Comparison of ENCODE assay signal across 20 cellular contexts in the genomic region with DNA sequence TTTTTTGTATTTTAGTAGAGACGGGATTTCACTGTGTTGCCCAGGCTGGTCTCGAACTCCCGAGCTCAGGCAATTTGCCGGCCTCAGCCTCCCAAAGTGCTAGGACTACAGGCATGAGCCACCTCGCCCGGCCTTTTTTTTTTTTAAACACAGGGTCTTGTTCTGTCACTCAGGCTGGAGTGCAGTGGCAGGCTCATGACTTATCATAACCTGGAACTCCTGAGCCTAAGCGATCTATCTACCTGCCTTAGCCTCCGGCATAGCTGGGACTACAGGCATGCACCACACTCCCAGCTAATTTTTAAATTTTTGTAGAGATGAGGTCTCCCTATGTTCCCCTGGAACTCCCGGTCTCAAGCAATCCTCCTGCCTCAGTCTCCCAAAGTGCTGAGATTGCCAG. TPM values are rescaled to one million over a fixed set of nuclear protein-coding genes. Genes with fewer than 3 reads are reported as not detected.
A peak's percentile ranks its signal among the peaks of the same experiment; 100 is the strongest.
DNase-seq lines count a peak whose midpoint lies in the region; ATAC-seq, FAIRE-seq and TF ChIP-seq lines count a peak whose summit lies in the region.
"Had no signal": no experiment of that assay in that cellular context is flagged by ENCODE, and none has a peak within 500 bp of the region (broad histone marks: within the 10 kb centered on the region; RNA-seq: fewer than 3 reads in every experiment).

No MANE protein-coding gene starts in this region.

- peaks cover 32% of the 10 kb centered on the region for H3K79me2 ChIP-seq in mammary epithelial cell (ENCODE audit: insufficient read depth, low read length)
- H3K79me2 ChIP-seq in GM12878 (ENCODE audit: control insufficient read depth, insufficient read depth, low read length), result peaks cover 25% of the 10 kb centered on the region

- 100% methylated on average over 6 of the region's 9 CpGs for WGBS in mammary epithelial cell (ENCODE audit: low coverage, missing lambda C conversion rate)
- 99% methylated on average over 4 of the region's 9 CpGs for WGBS in GM12878 (ENCODE audit: insufficient coverage, insufficient replicate concordance, low lambda C conversion rate, missing lambda C conversion rate)
- 91 to 96% methylated on average over 6 to 8 of the region's 9 CpGs for WGBS in mesodermal cell (ENCODE audit: insufficient coverage in 2 of 2), 2 experiments

- TF ChIP-seq POLR2A in GM12878 (IDR thresholded peaks at IDR 0.05; ENCODE audit: low read depth, low read length), result no peak

- CTCF ChIA-PET in mammary epithelial cell (lab: Charles Lee; ENCODE audit: low non-redundant PET), result no interaction called here
- CTCF ChIA-PET in MCF 10A (lab: Yijun Ruan, JAX), result interaction anchor here (0.6 to 2.4 kb wide), 4 partner anchors 54 to 114 kb away, joined by 3 to 15 read pairs (median 4); no protein-coding TSS in a partner anchor
- CTCF ChIA-PET in GM12878 (lab: Yijun Ruan, JAX), result interaction anchor here (2.4 kb wide), 1 partner anchor 9 kb away, joined by 5 read pairs; no protein-coding TSS in a partner anchor

- POLR2A ChIA-PET in MCF 10A (lab: Yijun Ruan, JAX), result interaction anchor here (1.3 to 3.7 kb wide), 4 partner anchors 13 to 99 kb away, joined by 4 to 59 read pairs (median 11); no protein-coding TSS in a partner anchor
- POLR2A ChIA-PET in GM12878 (lab: Charles Lee), result interaction anchor here (1.7 kb wide), 1 partner anchor 30 kb away, joined by 3 read pairs; no protein-coding TSS in a partner anchor

- H3K27me3 Mint-ChIP-seq in MCF 10A (ENCODE audit: insufficient read depth, unreplicated experiment), result no peaks in the 10 kb centered on the region

- TF ChIP-seq CTCF in mammary epithelial cell (conservative IDR thresholded peaks at IDR 0.05 in 1 of 2, IDR thresholded peaks at IDR 0.05 in 1 of 2; ENCODE audit: extremely low read depth in 1 of 2, insufficient read depth in 1 of 2, low read depth in 1 of 2, low read length in 2 of 2), result no peak
- no peak for TF ChIP-seq CTCF in MCF 10A (IDR thresholded peaks at IDR 0.05; ENCODE audit: unreplicated experiment)
- no peak for TF ChIP-seq CTCF in GM12878 (IDR thresholded peaks at IDR 0.05 in 2 of 3, conservative IDR thresholded peaks at IDR 0.05 in 1 of 3; ENCODE audit: control insufficient read depth in 2 of 3, extremely low read depth in 1 of 3, insufficient read depth in 1 of 3, low read depth in 3 of 3, low read length in 3 of 3)
- no peak for TF ChIP-seq CTCF in thoracic aorta (IDR thresholded peaks at IDR 0.05)

- H3K9ac ChIP-seq in mammary epithelial cell (ENCODE audit: insufficient read depth, low read length) (no peak overlapping the region), GM12878 (ENCODE audit: control insufficient read depth, insufficient read depth, low read length) (no peak overlapping the region)

- H3K27ac ChIP-seq in mammary epithelial cell (ENCODE audit: insufficient read depth, low read depth, low read length), result no peak overlapping the region
- no peak overlapping the region for H3K27ac ChIP-seq in GM12878 (ENCODE audit: control insufficient read depth, insufficient read depth)
- H3K27ac ChIP-seq in mesodermal cell (ENCODE audit: low read depth, low read length, severe bottlenecking), result no peak overlapping the region
- H3K27ac ChIP-seq in thoracic aorta, result peak overlapping the region in 1 of 2 donors; percentile 98

- in situ Hi-C loops in mammary epithelial cell (cut with MboI; ENCODE audit: low sequenced_read_pairs in 2 of 2), result no loop called here
- in situ Hi-C loops in GM12878 (cut with MboI), result no loop called here

- TF ChIP-seq RAD21 in GM12878 (IDR thresholded peaks at IDR 0.05; ENCODE audit: insufficient read depth, low read depth, low read length), result no peak

- H3K9me3 ChIP-seq in mammary epithelial cell (replicated peaks; ENCODE audit: insufficient read depth, low read length) (no peaks in the 10 kb centered on the region), GM12878 (replicated peaks; ENCODE audit: control insufficient read depth, insufficient read depth, low read length) (no peaks in the 10 kb centered on the region), mesodermal cell (ENCODE audit: control insufficient read depth, low read length) (no peaks in the 10 kb centered on the region), thoracic aorta (no peaks in the 10 kb centered on the region)
- H3K9me3 ChIP-seq: mucosa of descending colon, uterus had no signal

- no peaks in the 10 kb centered on the region for H3K27me3 ChIP-seq in mammary epithelial cell (ENCODE audit: insufficient read depth, low read length)
- H3K27me3 ChIP-seq in GM12878 (replicated peaks in 1 of 2; ENCODE audit: control insufficient read depth in 2 of 2, insufficient read depth in 2 of 2, low read length in 1 of 2), result no peaks in the 10 kb centered on the region
- no peaks in the 10 kb centered on the region for H3K27me3 ChIP-seq in thoracic aorta (replicated peaks; ENCODE audit: insufficient read depth)
- H3K27me3 ChIP-seq: foreskin keratinocyte, uterus had no signal

- H3K4me3 ChIP-seq in mammary epithelial cell (replicated peaks in 1 of 3; ENCODE audit: insufficient read depth in 1 of 3, low read depth in 2 of 3, low read length in 3 of 3) (no peak overlapping the region), GM12878 (no peak overlapping the region), mesodermal cell (ENCODE audit: extremely low read depth, insufficient read depth, low read length, poor library complexity, severe bottlenecking) (peak overlapping the region; percentile 89), thoracic aorta (peak overlapping the region; percentile 97)
- H3K4me3 ChIP-seq: mucosa of descending colon had no signal

- no peaks in the 10 kb centered on the region for H3K36me3 Mint-ChIP-seq in MCF 10A (ENCODE audit: insufficient read depth, unreplicated experiment)
- H3K36me3 Mint-ChIP-seq: activated naive CD4-positive, alpha-beta T cell treated with anti-CD3 and anti-CD28 coated beads, Interleukin-2, amount 50 U/mL, for 24 hours; immature natural killer cell had no signal

- H3K4me2 ChIP-seq in mammary epithelial cell (ENCODE audit: insufficient read depth, low read depth, low read length) (peak overlapping the region; percentile 92), GM12878 (ENCODE audit: control insufficient read depth, insufficient read depth) (peak overlapping the region; percentile 96; the same call in 1 of the 2 replicates)

- H3K36me3 ChIP-seq in mammary epithelial cell (ENCODE audit: insufficient read depth, low read length), result no peaks in the 10 kb centered on the region
- H3K36me3 ChIP-seq in GM12878 (ENCODE audit: control insufficient read depth in 2 of 2, insufficient read depth in 2 of 2, low read length in 1 of 2), result no peaks in the 10 kb centered on the region
- H3K36me3 ChIP-seq in mesodermal cell (ENCODE audit: control insufficient read depth, insufficient read depth, low read length), result peaks cover 11% of the 10 kb centered on the region
- H3K36me3 ChIP-seq in thoracic aorta, result no peaks in the 10 kb centered on the region
- H3K36me3 ChIP-seq: uterus had no signal

- DNase-seq in mammary epithelial cell (no peak), MCF 10A (ENCODE audit: unreplicated experiment) (no peak), GM12878 (ENCODE audit: low read depth, low spot score) (no peak), thoracic aorta (ENCODE audit: low spot score) (no peak), DMS153 (lab: John Stamatoyannopoulos, UW) (no peak), NCI-H1048 (lab: John Stamatoyannopoulos, UW) (no peak), MV-4-11 (lab: John Stamatoyannopoulos, UW) (no peak)
- DNase-seq: ACHN; activated CD4-positive, alpha-beta T cell treated with anti-CD3 and anti-CD28 coated beads, Interleukin-2, amount 10 ng/mL, durations not matched to agents 7 days and 5 days; EL; foreskin keratinocyte; HCEC 1CT; immature natural killer cell; left ventricle myocardium superior; NCI-H345; uterus had no signal

- dilution Hi-C loops in mammary epithelial cell (cut with HindIII; ENCODE audit: low sequenced_read_pairs), result loop anchor here (5.0 kb wide), 1 partner anchor 81 kb away; no protein-coding TSS in a partner anchor

- intact Hi-C loops in mammary epithelial cell (cut with micrococcal nuclease), result no loop called here
- intact Hi-C loops in MCF 10A (cut with micrococcal nuclease), result no loop called here
- intact Hi-C loops in GM12878 (cut with micrococcal nuclease; ENCODE audit: unreplicated experiment), result no loop called here

- H3K9me3 Mint-ChIP-seq in MCF 10A (ENCODE audit: unreplicated experiment), result no peaks in the 10 kb centered on the region
- H3K9me3 Mint-ChIP-seq: activated CD4-positive, alpha-beta T cell treated with anti-CD3 and anti-CD28 coated beads, Interleukin-2, amount 10 ng/mL, durations not matched to agents 7 days and 5 days; activated naive CD4-positive, alpha-beta T cell treated with anti-CD3 and anti-CD28 coated beads, Interleukin-2, amount 50 U/mL, for 24 hours; activated T-helper 17 cell treated with anti-CD3 and anti-CD28 coated beads, Interleukin-2, amount 50 U/mL, for 72 hours; immature natural killer cell had no signal

- H2AFZ ChIP-seq in mammary epithelial cell (ENCODE audit: low read depth, low read length) (no peak overlapping the region), GM12878 (ENCODE audit: control insufficient read depth, low read depth, low read length) (no peak overlapping the region)

- SMC1A ChIA-PET in GM12878 (lab: Charles Lee; ENCODE audit: uncharacterized antibody, unreplicated experiment), result interaction anchor here (0.9 to 1.7 kb wide), 2 partner anchors 53 to 130 kb away, joined by 3 to 4 read pairs; no protein-coding TSS in a partner anchor

- no peak for TF ChIP-seq EP300 in GM12878 (IDR thresholded peaks at IDR 0.05; ENCODE audit: borderline replicate concordance in 1 of 2, control insufficient read depth in 1 of 2, low read depth in 2 of 2, low read length in 2 of 2)

- ATAC-seq in GM12878, result no peak
- no peak for ATAC-seq in thoracic aorta (ENCODE audit: insufficient number of reproducible peaks, low FRiP score, low read depth)
- ATAC-seq: activated T-helper 17 cell treated with anti-CD3 and anti-CD28 coated beads, Interleukin-2, amount 50 U/mL, for 72 hours; foreskin keratinocyte; left ventricle myocardium superior; mucosa of descending colon had no signal

- H3K27ac Mint-ChIP-seq in MCF 10A (ENCODE audit: low read depth, unreplicated experiment), result no peak overlapping the region

- peaks cover 11% of the 10 kb centered on the region for H3K4me1 ChIP-seq in mammary epithelial cell (ENCODE audit: insufficient read depth, low read length)
- H3K4me1 ChIP-seq in GM12878 (ENCODE audit: control insufficient read depth, insufficient read depth, low read length), result peaks cover 6% of the 10 kb centered on the region; the same call in 1 of the 2 replicates
- H3K4me1 ChIP-seq in mesodermal cell (ENCODE audit: control insufficient read depth, insufficient read depth, low read length, poor library complexity, severe bottlenecking), result peaks cover 13% of the 10 kb centered on the region
- H3K4me1 ChIP-seq in thoracic aorta (ENCODE audit: control insufficient read depth in 1 of 2, low read depth in 2 of 2), result peaks cover 20 to 24% of the 10 kb centered on the region in 2 donors

- peaks cover 7% of the 10 kb centered on the region for H3K4me1 Mint-ChIP-seq in MCF 10A (ENCODE audit: insufficient read depth, unreplicated experiment)

- no peak for FAIRE-seq in GM12878 (lab: Jason Lieb, UNC)

- H3K4me3 Mint-ChIP-seq in MCF 10A (ENCODE audit: unreplicated experiment), result no peak overlapping the region

- H4K20me1 ChIP-seq in mammary epithelial cell (ENCODE audit: insufficient read depth, low read length), result no peaks in the 10 kb centered on the region
- no peaks in the 10 kb centered on the region for H4K20me1 ChIP-seq in GM12878 (ENCODE audit: control insufficient read depth, insufficient read depth)

- BruUV-seq in mammary epithelial cell (replicated peaks; lab: Mats Ljungman, UMichigan), result no TSS peak
- BruUV-seq in MCF 10A (replicated peaks; lab: Mats Ljungman, UMichigan), result no TSS peak
- no TSS peak for BruUV-seq in GM12878 (replicated peaks; lab: Mats Ljungman, UMichigan)

- RAD21 ChIA-PET in GM12878 (lab: Charles Lee; ENCODE audit: unreplicated experiment), result no interaction called here

RNA-seq across cellular contexts. Expression of gene ITGAV, which starts 1.4 kb away (rescaled TPM):
- total RNA-seq in mammary epithelial cell (100 to 1,000 TPM; 103 to 257 TPM), MCF 10A (2022) (56.1 TPM in 2 replicates), GM12878 (2014; rRNA removed) (9.3 and 11.7 TPM in 2 replicates), GM12878 (2014; rRNA removed; fragmentation: Illumina TruSeq; extraction: Trizol) (8.9 and 11.1 TPM in 2 replicates), GM12878 (2021) (6.8 and 10.1 TPM in 2 replicates), thoracic aorta (100 to 1,000 TPM; 160 to 195 TPM)
- polyA plus RNA-seq in mammary epithelial cell (45.5 TPM), GM12878 (2011; rRNA removed) (10.8 and 14.3 TPM in 2 replicates), GM12878 (2014; fragmentation: Illumina TruSeq; extraction: Trizol) (6.6 and 7.5 TPM in 2 replicates), GM12878 (2014; fragmentation: Nextera tagmentation; extraction: Ambion mirVana) (1 to 10 TPM; 2.1 to 2.2 TPM), GM12878 (2014; rRNA removed) (4.6 and 4.9 TPM in 2 replicates), GM12878 (2016; fragmentation: Nextera tagmentation; extraction: Ambion mirVana) (1 to 10 TPM; 5.0 to 5.5 TPM)
- polyA minus RNA-seq in mammary epithelial cell, result 123 TPM
- 55.8 and 61.0 TPM in 2 replicates for total RNA-seq in GM12878 (2013; cell fraction: nucleolus; rRNA removed)
- polyA plus RNA-seq in GM12878 (2011; ENCODE audit: low read depth), result 2.2 TPM
- 3.6 and 5.6 TPM in 2 replicates for polyA plus RNA-seq in GM12878 (2011; cell fraction: cytosol; rRNA removed)
- polyA plus RNA-seq in GM12878 (2011; cell fraction: nucleus; rRNA removed), result 23.3 and 27.3 TPM in 2 replicates
- 4.3 and 5.5 TPM in 2 replicates for polyA plus RNA-seq in GM12878 (2012)
- polyA minus RNA-seq in GM12878 (2011; rRNA and poly(A)+ RNA removed), result 12.9 and 19.6 TPM in 2 replicates
- polyA minus RNA-seq in GM12878 (2011; cell fraction: cytosol; rRNA and poly(A)+ RNA removed), result 6.5 and 8.8 TPM in 2 replicates
- 14.9 and 24.8 TPM in 2 replicates for polyA minus RNA-seq in GM12878 (2011; cell fraction: nucleus; rRNA and poly(A)+ RNA removed)
- polyA plus RNA-seq in mesodermal cell (2013, experiment 1 of 2), result 473 TPM
- 410 TPM for polyA plus RNA-seq in mesodermal cell (2013, experiment 2 of 2)

Comparison
In these comparisons a context has a peak if more than half of its experiments do, and no peak if none do; other contexts are left out.
1. H3K4me3 ChIP-seq: peak in mesodermal cell (single experiment) and thoracic aorta (single experiment); none in mammary epithelial cell (0 of 3) and GM12878 (single experiment).